20 cellular contexts compared by ENCODE assay signal in genomic region chr7:4185736-4186512, GRCh38.
"Had no signal": no experiment of that assay in that cellular context is flagged by ENCODE, and none has a peak within 500 bp of the region (broad histone marks: within the 10 kb centered on the region; RNA-seq: fewer than 3 reads in every experiment).

No MANE protein-coding gene starts in this region.

- H3K36me3 ChIP-seq: ascending aorta, heart left ventricle, left lung, neutrophil had no signal

- FAIRE-seq: bronchial epithelial cell, frontal cortex, islet of Langerhans had no signal

- ATAC-seq: activated T-helper 17 cell treated with anti-CD3 and anti-CD28 coated beads, Interleukin-2, amount 50 U/mL, for 72 hours; effector memory CD8-positive, alpha-beta T cell; heart left ventricle; left lung had no signal

- H3K9me3 ChIP-seq: ascending aorta, heart left ventricle, neutrophil had no signal

- H3K27me3 ChIP-seq: ascending aorta, heart left ventricle, left lung, neutrophil had no signal

- DNase-seq: activated CD4-positive, alpha-beta T cell treated with anti-CD3 and anti-CD28 coated beads for 1 hour; activated CD4-positive, alpha-beta T cell treated with anti-CD3 and anti-CD28 coated beads, Interleukin-2, amount 50 U/mL, for 4 hours; activated naive CD4-positive, alpha-beta T cell treated with anti-CD3 and anti-CD28 coated beads for 36 hours; activated T-cell treated with anti-CD3 and anti-CD28 coated beads for 4 hours; dermis blood vessel endothelial cell; effector memory CD8-positive, alpha-beta T cell; retina; stimulated activated CD4-positive, alpha-beta T cell treated with anti-CD3 and anti-CD28 coated beads, Interleukin-15, amount 100 ng/mL, for 24 hours; stimulated activated CD4-positive, alpha-beta T cell treated with anti-CD3 and anti-CD28 coated beads, Interleukin-4, amount 100 ng/mL, for 1 hour; stimulated activated naive CD4-positive, alpha-beta T cell had no signal

- H3K27ac ChIP-seq: ascending aorta, epithelial cell of prostate, neutrophil, VCaP had no signal

- H3K4me1 ChIP-seq: left lung had no signal

- H3K4me3 ChIP-seq: ascending aorta, heart left ventricle, left lung had no signal
